Comparison of ENCODE assay signal across 14 cellular contexts in genomic region chr9:91119679-91120078, GRCh38.
DNase-seq lines count a peak whose midpoint lies in the region; ATAC-seq and TF ChIP-seq lines count a peak whose summit lies in the region.
"Had no signal": no experiment of that assay in that cellular context is flagged by ENCODE, and none has a peak within 500 bp of the region (broad histone marks: within the 10 kb centered on the region; RNA-seq: fewer than 3 reads in every experiment).

No MANE protein-coding gene starts in this region.

- peaks cover 13% of the 10 kb centered on the region for H3K9me3 Mint-ChIP-seq in progenitor cell of endocrine pancreas (ENCODE audit: low read depth)

- H3K4me3 ChIP-seq in AG04449 (ENCODE audit: low read depth, low read length) (no peak overlapping the region), dorsolateral prefrontal cortex (peak overlapping the region in 1 of 59 donors; percentile 57), Karpas-422 (ENCODE audit: low read length) (no peak overlapping the region)

- no peaks in the 10 kb centered on the region for H3K36me3 ChIP-seq in Karpas-422 (ENCODE audit: insufficient read depth, low read length)

- H3K79me2 ChIP-seq in Karpas-422 (ENCODE audit: low read length) = no peaks in the 10 kb centered on the region

- intact Hi-C loops in dorsolateral prefrontal cortex (cut with DNase I) = loop anchor here in 1 of 2 donors (10.0 kb wide), 1 partner anchor 305 kb away; the partner anchor contains the start of gene NFIL3

- H3K36me3 Mint-ChIP-seq in progenitor cell of endocrine pancreas (ENCODE audit: insufficient read depth) = peaks cover 2% of the 10 kb centered on the region
- H3K36me3 Mint-ChIP-seq: natural killer cell had no signal

- ATAC-seq in HG03442 (IDR thresholded peaks at IDR 0.05; ENCODE audit: unreplicated experiment) = no peak
- ATAC-seq: natural killer cell had no signal

- H3K4me3 Mint-ChIP-seq in progenitor cell of endocrine pancreas (ENCODE audit: low read depth) = no peak overlapping the region
- H3K4me3 Mint-ChIP-seq: natural killer cell had no signal

- H3K27ac ChIP-seq in dorsolateral prefrontal cortex = peak overlapping the region in 38 of 59 donors; percentile 0 to 75 (median 47)
- no peak overlapping the region for H3K27ac ChIP-seq in Karpas-422 (ENCODE audit: low read length)
- H3K27ac ChIP-seq: C4-2B had no signal

- DNase-seq in AG04449 (ENCODE audit: low read depth, low spot score) (peak; percentile 58), M059J (ENCODE audit: low read depth) (peak; percentile 74), dorsolateral prefrontal cortex (no peak), myocyte (ENCODE audit: low read depth) (peak; percentile 13), Karpas-422 (no peak), HuH-7 (ENCODE audit: low spot score) (no peak), progenitor cell of endocrine pancreas (ENCODE audit: low spot score, unreplicated experiment) (no peak)
- DNase-seq: activated T-cell treated with anti-CD3 and anti-CD28 coated beads, Interleukin-2, amount 50 U/mL, for 48 hours; cerebellar nuclear complex; natural killer cell; NCI-H146; stimulated activated CD4-positive, alpha-beta T cell treated with anti-CD3 and anti-CD28 coated beads, Interleukin-2, amount 100 ng/mL, for 24 hours had no signal

- H3K9me2 ChIP-seq in Karpas-422 (replicated peaks; ENCODE audit: insufficient read depth, low read length) = no peaks in the 10 kb centered on the region

- POLR2A ChIA-PET in AG04449 (lab: Yijun Ruan, JAX) = interaction anchor here (0.6 kb wide), 1 partner anchor 12 kb away, joined by 3 read pairs; no protein-coding TSS in a partner anchor

- H4K20me1 ChIP-seq in Karpas-422 (ENCODE audit: insufficient read depth, low read depth, low read length) = no peaks in the 10 kb centered on the region

- H3K4me2 ChIP-seq in Karpas-422 (ENCODE audit: low read depth, low read length, poor library complexity, severe bottlenecking) = no peak overlapping the region

- H3K27me3 ChIP-seq in dorsolateral prefrontal cortex (no peaks in the 10 kb centered on the region), Karpas-422 (ENCODE audit: low read length) (no peaks in the 10 kb centered on the region)

- no peak overlapping the region for H2AFZ ChIP-seq in Karpas-422 (ENCODE audit: low read length)

- H3K4me1 Mint-ChIP-seq in progenitor cell of endocrine pancreas (ENCODE audit: low read depth) = peaks cover 16% of the 10 kb centered on the region

- no peak overlapping the region for H3K9ac ChIP-seq in Karpas-422 (ENCODE audit: low read length)

- H3K27ac Mint-ChIP-seq in progenitor cell of endocrine pancreas = no peak overlapping the region
- H3K27ac Mint-ChIP-seq: natural killer cell had no signal

- H3K4me1 ChIP-seq in Karpas-422 (ENCODE audit: low read length) = no peaks in the 10 kb centered on the region

- no peaks in the 10 kb centered on the region for H3K9me3 ChIP-seq in Karpas-422 (ENCODE audit: low read length)

- CTCF ChIA-PET in AG04449 (lab: Yijun Ruan, JAX) = interaction anchor here (1.4 kb wide), 1 partner anchor 58 kb away, joined by 3 read pairs; no protein-coding TSS in a partner anchor

- TF ChIP-seq CTCF in AG04449 (IDR thresholded peaks at IDR 0.05; ENCODE audit: insufficient read depth, low read length, missing control alignments) (no peak), dorsolateral prefrontal cortex (IDR thresholded peaks at IDR 0.05 in 54 of 56, conservative IDR thresholded peaks at IDR 0.05 in 2 of 56; ENCODE audit: low read depth in 1 of 56, partially characterized antibody in 56 of 56) (no peak), progenitor cell of endocrine pancreas (IDR thresholded peaks at IDR 0.05; ENCODE audit: unreplicated experiment) (no peak)

- peaks cover 2% of the 10 kb centered on the region for H3K27me3 Mint-ChIP-seq in progenitor cell of endocrine pancreas

Comparison
In these comparisons a context has a peak if more than half of its experiments do, and no peak if none do; other contexts are left out.
1. DNase-seq: peak in AG04449 (single experiment), M059J (single experiment) and myocyte (single experiment); none in dorsolateral prefrontal cortex (0 of 10), Karpas-422 (single experiment), HuH-7 (single experiment) and progenitor cell of endocrine pancreas (single experiment).